19 cellular contexts compared by ENCODE assay signal in genomic region chr2:189880429-189880828, GRCh38.
DNase-seq lines count a peak whose midpoint lies in the region; ATAC-seq, FAIRE-seq and TF ChIP-seq lines count a peak whose summit lies in the region.
"Had no signal": no experiment of that assay in that cellular context is flagged by ENCODE, and none has a peak within 500 bp of the region (broad histone marks: within the 10 kb centered on the region; RNA-seq: fewer than 3 reads in every experiment).

No MANE protein-coding gene starts in this region.

- peak overlapping the region; percentile 61 for H3K27ac Mint-ChIP-seq in WTC11
- peak overlapping the region; percentile 86 for H3K27ac Mint-ChIP-seq in endodermal cell
- peak overlapping the region; percentile 95 for H3K27ac Mint-ChIP-seq in nephron progenitor cell
- H3K27ac Mint-ChIP-seq: CD14-positive monocyte; CD8-positive, alpha-beta T cell had no signal

- H3K27ac ChIP-seq in endodermal cell (ENCODE audit: low read depth, low read length) (no peak overlapping the region), PC-3 (ENCODE audit: low read length) (no peak overlapping the region)

- H3K4me1 Mint-ChIP-seq in WTC11 (peaks cover 12% of the 10 kb centered on the region), endodermal cell (peaks cover 43% of the 10 kb centered on the region), nephron progenitor cell (peaks cover 68% of the 10 kb centered on the region)

- H3K4me3 Mint-ChIP-seq in WTC11: no peak overlapping the region
- peak overlapping the region; percentile 49 for H3K4me3 Mint-ChIP-seq in endodermal cell
- peak overlapping the region; percentile 27 for H3K4me3 Mint-ChIP-seq in nephron progenitor cell
- H3K4me3 Mint-ChIP-seq: CD14-positive monocyte; CD8-positive, alpha-beta T cell had no signal

- peaks cover 29% of the 10 kb centered on the region for H3K36me3 ChIP-seq in endodermal cell (ENCODE audit: control insufficient read depth, insufficient read depth, low read length)
- H3K36me3 ChIP-seq in PC-3 (ENCODE audit: low read depth, low read length): no peaks in the 10 kb centered on the region

- ATAC-seq in WTC11 (no peak), left ventricle myocardium superior (no peak), PC-3 (no peak)
- ATAC-seq: A549; CD8-positive, alpha-beta T cell; HCT116 had no signal

- FAIRE-seq in H54 (lab: Jason Lieb, UNC) (peak; percentile 45), GM12891 (lab: Jason Lieb, UNC) (no peak)
- FAIRE-seq: A549, GM18507, H1, HTR-8/SVneo had no signal

- TF ChIP-seq POLR2A in H54 (IDR thresholded peaks at IDR 0.05; ENCODE audit: low read depth, low read length): no peak
- TF ChIP-seq POLR2A in GM12891 (IDR thresholded peaks at IDR 0.05; ENCODE audit: low read depth, low read length): no peak

- no peak for DNase-seq in H54 (ENCODE audit: insufficient read length, low spot score)
- no peak for DNase-seq in WTC11 (ENCODE audit: low spot score)
- DNase-seq in endodermal cell: no peak
- DNase-seq in nephron progenitor cell: no peak
- no peak for DNase-seq in activated CD4-positive, CD25-positive, alpha-beta regulatory T cell treated with anti-CD3 and anti-CD28 coated beads, Interleukin-2, amount 50 U/mL, for 72 hours
- no peak for DNase-seq in left ventricle myocardium superior
- DNase-seq in GM12891 (ENCODE audit: insufficient read length, low spot score): no peak
- DNase-seq in PC-3: no peak
- DNase-seq: CD8-positive, alpha-beta T cell; COR-L47; GF-D8; IMR-90; KG1 had no signal

- H3K9me2 ChIP-seq in PC-3 (replicated peaks; ENCODE audit: low read length): no peaks in the 10 kb centered on the region

- POLR2A ChIA-PET in WTC11 (lab: Charles Lee) (interaction anchor here (1.5 kb wide), 1 partner anchor 118 kb away, joined by 3 read pairs; the partner anchor contains the start of gene OSGEPL1), PC-3 (lab: Charles Lee; ENCODE audit: unreplicated experiment) (no interaction called here)

- BruUV-seq in PC-3 (replicated peaks; lab: Mats Ljungman, UMichigan): no TSS peak

- H3K36me3 Mint-ChIP-seq in WTC11 (peaks cover 14% of the 10 kb centered on the region), endodermal cell (ENCODE audit: low read depth) (peaks cover 23% of the 10 kb centered on the region), nephron progenitor cell (ENCODE audit: low read depth) (peaks cover 31% of the 10 kb centered on the region)

- H3K9me3 ChIP-seq in endodermal cell (ENCODE audit: control insufficient read depth, low read length) (no peaks in the 10 kb centered on the region), PC-3 (ENCODE audit: low read length) (no peaks in the 10 kb centered on the region)
- H3K9me3 ChIP-seq: A549 had no signal

- H3K27me3 Mint-ChIP-seq in WTC11 (ENCODE audit: low read depth): no peaks in the 10 kb centered on the region
- H3K27me3 Mint-ChIP-seq in endodermal cell (ENCODE audit: insufficient read depth): no peaks in the 10 kb centered on the region
- no peaks in the 10 kb centered on the region for H3K27me3 Mint-ChIP-seq in nephron progenitor cell (ENCODE audit: low read depth, poor library complexity)

- no peaks in the 10 kb centered on the region for H3F3A ChIP-seq in PC-3 (ENCODE audit: low read length, unreplicated experiment)

- H3K9ac ChIP-seq in endodermal cell (ENCODE audit: extremely low read depth, low read length, poor library complexity, severe bottlenecking) (peak overlapping the region; percentile 82), PC-3 (ENCODE audit: low read length) (no peak overlapping the region)

- intact Hi-C loops in left ventricle myocardium superior (cut with micrococcal nuclease): no loop called here
- intact Hi-C loops in PC-3 (cut with micrococcal nuclease): no loop called here

- TF ChIP-seq CTCF in WTC11 (IDR thresholded peaks at IDR 0.05) (no peak), endodermal cell (conservative IDR thresholded peaks at IDR 0.05) (no peak), nephron progenitor cell (IDR thresholded peaks at IDR 0.05) (no peak), PC-3 (conservative IDR thresholded peaks at IDR 0.05; ENCODE audit: low read depth, low read length) (no peak)

- H3K4me1 ChIP-seq in endodermal cell (ENCODE audit: control insufficient read depth, insufficient read depth, low read length): peaks cover 38% of the 10 kb centered on the region
- no peaks in the 10 kb centered on the region for H3K4me1 ChIP-seq in PC-3 (ENCODE audit: insufficient read depth, low read length)

- H3K4me3 ChIP-seq in endodermal cell (ENCODE audit: low read length) (peak overlapping the region; percentile 38), PC-3 (ENCODE audit: low read length) (no peak overlapping the region)
- H3K4me3 ChIP-seq: A549 had no signal

- no peaks in the 10 kb centered on the region for H4K20me1 ChIP-seq in PC-3 (ENCODE audit: low read length)

- no peaks in the 10 kb centered on the region for H3K27me3 ChIP-seq in endodermal cell (ENCODE audit: control insufficient read depth, insufficient read depth, low read length, poor library complexity, severe bottlenecking)
- no peaks in the 10 kb centered on the region for H3K27me3 ChIP-seq in PC-3 (ENCODE audit: low read length)

- 27 to 28% methylated on average over 2 of the region's 2 CpGs for WGBS in endodermal cell (ENCODE audit: insufficient coverage in 1 of 2, insufficient read length in 1 of 2), 2 experiments

- H2AFZ ChIP-seq in PC-3 (ENCODE audit: low read length): no peak overlapping the region

- CTCF ChIA-PET in WTC11 (lab: Charles Lee): no interaction called here
- CTCF ChIA-PET in PC-3 (lab: Charles Lee): no interaction called here

- no peaks in the 10 kb centered on the region for H3K79me2 ChIP-seq in PC-3 (ENCODE audit: low read length)

- H3K4me2 ChIP-seq in PC-3 (ENCODE audit: low read length): no peak overlapping the region
- H3K4me2 ChIP-seq: A549 had no signal

- H3K9me3 Mint-ChIP-seq in WTC11: no peaks in the 10 kb centered on the region
- H3K9me3 Mint-ChIP-seq in endodermal cell: no peaks in the 10 kb centered on the region
- H3K9me3 Mint-ChIP-seq in nephron progenitor cell: peaks cover under 1% of the 10 kb centered on the region
- H3K9me3 Mint-ChIP-seq: CD8-positive, alpha-beta T cell had no signal

TF ChIP-seq in WTC11, 78 proteins besides CTCF, POLR2A, EP300 and RAD21:
- TF ChIP-seq CBFB (CRISPR knock-in tag; IDR thresholded peaks at IDR 0.05; ENCODE audit: low read depth) (no peak), FOXP4 (CRISPR knock-in tag; IDR thresholded peaks at IDR 0.05) (no peak), ZNF219 (CRISPR knock-in tag; IDR thresholded peaks at IDR 0.05; ENCODE audit: borderline replicate concordance) (no peak), IRF1 (CRISPR knock-in tag; IDR thresholded peaks at IDR 0.05) (no peak)

TF ChIP-seq in GM12891, 5 proteins besides CTCF, POLR2A, EP300 and RAD21:
- TF ChIP-seq POLR2AphosphoS5 (IDR thresholded peaks at IDR 0.05; ENCODE audit: low read depth, low read length) (no peak), SPI1 (IDR thresholded peaks at IDR 0.05; ENCODE audit: low read depth, low read length) (no peak), POU2F2 (IDR thresholded peaks at IDR 0.05; ENCODE audit: low read depth, low read length) (no peak), PAX5 (IDR thresholded peaks at IDR 0.05; ENCODE audit: insufficient read depth, low read length, severe bottlenecking) (no peak), TAF1 (IDR thresholded peaks at IDR 0.05; ENCODE audit: low read depth, low read length) (no peak)
